14 cellular contexts compared by ENCODE assay signal in genomic region chr21:41071410-41071809, GRCh38.
DNase-seq lines count a peak whose midpoint lies in the region; ATAC-seq and TF ChIP-seq lines count a peak whose summit lies in the region.
"Had no signal": no experiment of that assay in that cellular context is flagged by ENCODE, and none has a peak within 500 bp of the region (broad histone marks: within the 10 kb centered on the region; RNA-seq: fewer than 3 reads in every experiment).

No MANE protein-coding gene starts in this region.

- TF ChIP-seq CTCF in GM12865 (IDR thresholded peaks at IDR 0.05; ENCODE audit: insufficient read depth, low read depth, low read length, missing control alignments) (peak; percentile 2), foreskin keratinocyte (conservative IDR thresholded peaks at IDR 0.05) (peak; percentile 45), lower leg skin (IDR thresholded peaks at IDR 0.05) (no peak)

- 51 to 57% methylated on average over 8 of the region's 8 CpGs for WGBS in lower leg skin, 2 donors

- TF ChIP-seq POLR2A in lower leg skin (IDR thresholded peaks at IDR 0.05), result no peak

- H3K27ac ChIP-seq in BLaER1 treated with 17β-estradiol and CSF1 and Interleukin-3, amounts not matched to agents 10 nM and 100 nM, result no peak overlapping the region
- no peak overlapping the region for H3K27ac ChIP-seq in foreskin keratinocyte
- H3K27ac ChIP-seq: HL-60, lower lobe of right lung, transverse colon had no signal

- no peak overlapping the region for H3K9ac ChIP-seq in BLaER1 treated with 17β-estradiol and CSF1 and Interleukin-3, amounts not matched to agents 10 nM and 100 nM
- no peak overlapping the region for H3K9ac ChIP-seq in NT2/D1 (ENCODE audit: insufficient read length, low read depth)

- H3K4me3 ChIP-seq in BLaER1 treated with 17β-estradiol and CSF1 and Interleukin-3, amounts not matched to agents 10 nM and 100 nM, result no peak overlapping the region
- no peak overlapping the region for H3K4me3 ChIP-seq in GM12865 (ENCODE audit: low read depth, low read length)
- no peak overlapping the region for H3K4me3 ChIP-seq in NT2/D1 (ENCODE audit: insufficient read length, low read depth)
- no peak overlapping the region for H3K4me3 ChIP-seq in lower leg skin (ENCODE audit: low read depth, poor library complexity, severe bottlenecking)
- H3K4me3 ChIP-seq: lower lobe of right lung, transverse colon had no signal

- no peaks in the 10 kb centered on the region for H4K20me1 ChIP-seq in BLaER1 treated with 17β-estradiol and CSF1 and Interleukin-3, amounts not matched to agents 10 nM and 100 nM

- H3K9me3 ChIP-seq in BLaER1 treated with 17β-estradiol and CSF1 and Interleukin-3, amounts not matched to agents 10 nM and 100 nM (replicated peaks in 1 of 11), result peaks cover 0 to 10% (median 6%) of the 10 kb centered on the region in 11 experiments; a peak in 4 of 22 replicates
- H3K9me3 ChIP-seq in NT2/D1 (ENCODE audit: insufficient read depth, low read length), result peaks cover 9% of the 10 kb centered on the region; the same call in 1 of the 2 replicates
- H3K9me3 ChIP-seq: lower lobe of right lung, transverse colon had no signal

- no peaks in the 10 kb centered on the region for H3K27me3 ChIP-seq in BLaER1 treated with 17β-estradiol and CSF1 and Interleukin-3, amounts not matched to agents 10 nM and 100 nM
- H3K27me3 ChIP-seq in NT2/D1 (ENCODE audit: insufficient read depth, insufficient read length) (peaks cover 8% of the 10 kb centered on the region), foreskin keratinocyte (no peaks in the 10 kb centered on the region)

- ATAC-seq in foreskin keratinocyte (no peak), HG02885 (IDR thresholded peaks at IDR 0.05; ENCODE audit: poor library complexity, unreplicated experiment) (no peak)
- ATAC-seq: lower lobe of right lung had no signal

- no peaks in the 10 kb centered on the region for H3K36me3 ChIP-seq in BLaER1 treated with 17β-estradiol and CSF1 and Interleukin-3, amounts not matched to agents 10 nM and 100 nM
- no peaks in the 10 kb centered on the region for H3K36me3 ChIP-seq in NT2/D1 (ENCODE audit: insufficient read depth, insufficient read length, low read length)
- H3K36me3 ChIP-seq: lower lobe of right lung, transverse colon had no signal

- H3K4me2 ChIP-seq in BLaER1 treated with 17β-estradiol and CSF1 and Interleukin-3, amounts not matched to agents 10 nM and 100 nM, result peak overlapping the region in 8 of 11 experiments; percentile 35 to 89 (median 60); a peak in 15 of 22 replicates

- DNase-seq in GM12865 (ENCODE audit: low read depth) (no peak), NT2/D1 (ENCODE audit: low read depth, low spot score) (peak; percentile 62), foreskin keratinocyte (no peak), NCI-H2227 (lab: John Stamatoyannopoulos, UW; ENCODE audit: unreplicated experiment) (no peak), mesenteric fat pad (ENCODE audit: low spot score) (no peak), lower leg skin (ENCODE audit: low spot score in 2 of 2) (no peak)
- DNase-seq: lower lobe of right lung; NCI-H1048; stimulated activated CD4-positive, alpha-beta T cell treated with anti-CD3 and anti-CD28 coated beads, Interleukin-12 subunit alpha, Interleukin-12 subunit beta, amount 100 ng/mL, for 4 hours; SW 1271; transverse colon had no signal

- H3K4me1 ChIP-seq in BLaER1 treated with 17β-estradiol and CSF1 and Interleukin-3, amounts not matched to agents 10 nM and 100 nM, result peaks cover 11 to 49% (median 34%) of the 10 kb centered on the region in 10 experiments
- H3K4me1 ChIP-seq in NT2/D1 (ENCODE audit: insufficient read depth, insufficient read length), result peaks cover 3% of the 10 kb centered on the region
- no peaks in the 10 kb centered on the region for H3K4me1 ChIP-seq in foreskin keratinocyte

- intact Hi-C loops in lower leg skin (cut with DNase I; ENCODE audit: low total_unique reads), result loop anchor here (10.0 kb wide), 1 partner anchor 607 kb away; no protein-coding TSS in a partner anchor

Comparison
In these comparisons a context has a peak if more than half of its experiments do, and no peak if none do; other contexts are left out.
1. CTCF ChIP-seq: peak in GM12865 (single experiment) and foreskin keratinocyte (single experiment); none in lower leg skin (0 of 3).